ENCODE assay signal across 38 cellular contexts in the genomic region with DNA sequence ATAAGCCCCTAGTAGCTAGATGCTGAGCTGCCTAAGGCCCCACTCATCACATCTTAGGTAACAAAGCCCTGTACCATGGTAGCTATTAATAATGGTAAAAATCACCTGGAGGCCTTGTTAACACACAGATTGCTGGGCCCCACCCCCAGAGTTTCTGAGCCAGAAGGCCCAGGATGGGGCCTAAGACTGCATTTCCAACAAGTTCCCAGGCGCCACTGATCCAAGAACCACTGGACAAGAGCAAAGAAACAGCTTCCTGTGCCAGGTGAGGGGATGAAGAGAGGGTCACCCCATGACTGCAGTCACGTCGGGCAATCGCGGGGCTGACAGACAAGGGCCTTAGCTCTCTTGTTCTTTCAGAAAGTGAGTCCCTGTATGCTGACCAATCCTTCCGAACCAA. TPM values are rescaled to one million over a fixed set of nuclear protein-coding genes. Genes with fewer than 3 reads are reported as not detected.
"Had no signal": no experiment of that assay in that cellular context is flagged by ENCODE, and none has a peak within 500 bp of the region (broad histone marks: within the 10 kb centered on the region; RNA-seq: fewer than 3 reads in every experiment).

No MANE protein-coding gene starts in this region.

- H3K36me3 ChIP-seq: neural progenitor cell, neutrophil had no signal

- H3K4me1 ChIP-seq: lower lobe of right lung, neural progenitor cell, parathyroid adenoma had no signal

- H3K27ac ChIP-seq: left lung, lower lobe of right lung, neural progenitor cell, neutrophil, parathyroid adenoma, psoas muscle, right lobe of liver, suprapubic skin, thoracic aorta, tibial artery, upper lobe of right lung had no signal

- H3K4me1 Mint-ChIP-seq: immature natural killer cell, mesothelial cell of epicardium, natural killer cell, nephron progenitor cell had no signal

- H3K9me3 Mint-ChIP-seq: immature natural killer cell; mesothelial cell of epicardium; natural killer cell; stimulated activated naive B cell treated with anti-CD40 and anti-IgM and Interleukin-4, amounts not matched to agents 10 μg/mL and 1 μg/mL and 100 μg/mL, for 72 hours; stimulated activated naive CD8-positive, alpha-beta T cell treated with anti-CD3 and anti-CD28 coated beads, Interleukin-15, Interleukin-2, amounts not matched to agents 100 ng/mL and 50 ng/mL, for 24 hours had no signal

- H3K27ac Mint-ChIP-seq: immature natural killer cell; mesothelial cell of epicardium; natural killer cell; nephron progenitor cell; neural progenitor cell; stimulated activated naive B cell treated with anti-CD40 and anti-IgM and Interleukin-4, amounts not matched to agents 10 μg/mL and 1 μg/mL and 100 μg/mL, for 72 hours; stimulated activated naive CD8-positive, alpha-beta T cell treated with anti-CD3 and anti-CD28 coated beads, Interleukin-15, Interleukin-2, amounts not matched to agents 100 ng/mL and 50 ng/mL, for 24 hours had no signal

- H3K27me3 ChIP-seq: left lung, neural progenitor cell, neutrophil, right lobe of liver, suprapubic skin, tibial artery, upper lobe of right lung had no signal

- H2AFZ ChIP-seq: neural progenitor cell, parathyroid adenoma had no signal

- H3K4me3 ChIP-seq: left lung, lower lobe of right lung, neural progenitor cell, psoas muscle, right lobe of liver, smooth muscle cell, suprapubic skin, thoracic aorta, tibial artery, upper lobe of right lung had no signal

- H3K36me3 Mint-ChIP-seq: neural progenitor cell had no signal

- H3K9me3 ChIP-seq: left lung, lower lobe of right lung, neutrophil, psoas muscle, right lobe of liver, suprapubic skin, thoracic aorta, tibial artery, upper lobe of right lung had no signal

- H3K27me3 Mint-ChIP-seq: naive B cell; stimulated activated naive B cell treated with anti-CD40 and anti-IgM and Interleukin-4, amounts not matched to agents 10 μg/mL and 1 μg/mL and 100 μg/mL, for 72 hours had no signal

- FAIRE-seq: islet of Langerhans, kidney, urothelium cell line had no signal

- DNase-seq: hypothalamus; immature natural killer cell; kidney; left colon; mammary epithelial cell; mesenchymal stem cell; naive B cell; natural killer cell; nephron progenitor cell; occipital lobe; psoas muscle; right lobe of liver; stimulated activated CD4-positive, alpha-beta T cell treated with anti-CD3 and anti-CD28 coated beads, Interleukin-12 subunit alpha, Interleukin-12 subunit beta, amount 100 ng/mL, for 4 hours; stimulated activated CD4-positive, alpha-beta T cell treated with anti-CD3 and anti-CD28 coated beads, Interleukin-15, amount 100 ng/mL, for 24 hours; stimulated activated CD4-positive, alpha-beta T cell treated with anti-CD3 and anti-CD28 coated beads, Interleukin-2, amount 100 ng/mL, for 24 hours; stimulated activated CD4-positive, alpha-beta T cell treated with anti-CD3 and anti-CD28 coated beads, Interleukin-4, amount 100 ng/mL, for 1 hour; stimulated activated naive B cell treated with anti-CD40 and anti-IgM and Interleukin-4, amounts not matched to agents 10 μg/mL and 1 μg/mL and 100 μg/mL, for 72 hours; trophoblast cell had no signal

- H3K4me2 ChIP-seq: neural progenitor cell, smooth muscle cell had no signal

- H3K4me3 Mint-ChIP-seq: immature natural killer cell; mesothelial cell of epicardium; naive B cell; natural killer cell; nephron progenitor cell; neural progenitor cell; stimulated activated naive B cell treated with anti-CD40 and anti-IgM and Interleukin-4, amounts not matched to agents 10 μg/mL and 1 μg/mL and 100 μg/mL, for 72 hours; stimulated activated naive CD8-positive, alpha-beta T cell treated with anti-CD3 and anti-CD28 coated beads, Interleukin-15, Interleukin-2, amounts not matched to agents 100 ng/mL and 50 ng/mL, for 24 hours had no signal

- H3K9ac ChIP-seq: neural progenitor cell, parathyroid adenoma had no signal

RNA-seq across cellular contexts. Expression of a gene that starts 46.8 kb away (rescaled TPM):
- total RNA-seq: kidney, left colon, left lung, liver, lower lobe of right lung, mammary epithelial cell, mesothelial cell of epicardium, mononuclear cell, natural killer cell, occipital lobe, osteocyte, posterior vena cava, psoas muscle, skeletal muscle tissue, smooth muscle cell, subcutaneous adipose tissue, thoracic aorta, upper lobe of right lung had no signal
- polyA plus RNA-seq: liver, mammary epithelial cell, psoas muscle, smooth muscle cell had no signal
